ENCODE assay signal across 9 cellular contexts in genomic region chr7:23247602-23248335, GRCh38. TPM values are rescaled to one million over a fixed set of nuclear protein-coding genes. Genes with fewer than 3 reads are reported as not detected.
A peak's percentile ranks its signal among the peaks of the same experiment; 100 is the strongest.
DNase-seq lines count a peak whose midpoint lies in the region; ATAC-seq, FAIRE-seq and TF ChIP-seq lines count a peak whose summit lies in the region.
"Had no signal": no experiment of that assay in that cellular context is flagged by ENCODE, and none has a peak within 500 bp of the region (broad histone marks: within the 10 kb centered on the region; RNA-seq: fewer than 3 reads in every experiment).

No MANE protein-coding gene starts in this region.

- 41% methylated on average over 34 of the region's 53 CpGs for WGBS in K562 (ENCODE audit: insufficient coverage, low coverage, missing lambda C conversion rate)
- WGBS in suprapubic skin: 2% methylated on average over 48 of the region's 53 CpGs

- in situ Hi-C loops in K562 (cut with MboI): no loop called here

- intact Hi-C loops in K562 (cut with micrococcal nuclease): no loop called here
- intact Hi-C loops in left colon (cut with DNase I, micrococcal nuclease): no loop called here

- POLR2A ChIA-PET in K562 (lab: Yijun Ruan, JAX): interaction anchor here (1.0 to 1.1 kb wide), 2 partner anchors 23 to 45 kb away, joined by 3 read pairs; no protein-coding TSS in a partner anchor

- H3K79me2 ChIP-seq in K562 (ENCODE audit: control insufficient read depth, insufficient read depth, low read length): no peaks in the 10 kb centered on the region

- H3K27ac ChIP-seq in K562 (ENCODE audit: extremely low read depth, low read depth, low read length) (no peak overlapping the region), suprapubic skin (peak overlapping the region; percentile 93)

- FAIRE-seq in K562 (lab: Jason Lieb, UNC): no peak

- no peak overlapping the region for H3K4me2 ChIP-seq in K562 (ENCODE audit: insufficient read depth, low read length)

- no TSS peak for BruUV-seq in K562 (replicated peaks; lab: Mats Ljungman, UMichigan)

- H4K20me1 ChIP-seq in K562 (replicated peaks; ENCODE audit: control insufficient read depth, insufficient read depth, low read length): no peaks in the 10 kb centered on the region

- no peak for DNase-seq in K562 (ENCODE audit: extremely low read depth in 1 of 4, low spot score in 3 of 4)
- DNase-seq in left colon: peak; percentile 21 to 28
- no peak for DNase-seq in suprapubic skin (ENCODE audit: low spot score in 2 of 2)
- DNase-seq in NCI-H2081 (lab: John Stamatoyannopoulos, UW): no peak
- no peak for DNase-seq in A172 (ENCODE audit: low spot score)
- DNase-seq in stimulated activated naive CD4-positive, alpha-beta T cell treated with Interleukin-2 at 50 U/mL for 16 hours (lab: John Stamatoyannopoulos, UW): no peak
- DNase-seq in SW480 (ENCODE audit: low spot score): no peak

- TF ChIP-seq EP300 in K562 (IDR thresholded peaks at IDR 0.05; ENCODE audit: low read length) (no peak), suprapubic skin (IDR thresholded peaks at IDR 0.05) (no peak)

- no peaks in the 10 kb centered on the region for H3K9me1 ChIP-seq in K562 (ENCODE audit: control insufficient read depth, insufficient read depth, low read length)

- TF ChIP-seq CTCF in K562 (IDR thresholded peaks at IDR 0.05 in 2 of 3, conservative IDR thresholded peaks at IDR 0.05 in 1 of 3; ENCODE audit: insufficient read depth in 2 of 3, low read depth in 1 of 3, low read length in 3 of 3): no peak
- no peak for TF ChIP-seq CTCF in suprapubic skin (IDR thresholded peaks at IDR 0.05)

- H3K9ac ChIP-seq in K562 (ENCODE audit: insufficient read depth in 1 of 2, low read depth in 2 of 2, low read length in 2 of 2): peak overlapping the region in 1 of 2 experiments; percentile 68; a peak in 2 of 4 replicates

- CTCF ChIA-PET in K562 (lab: Yijun Ruan, JAX; ENCODE audit: low intra/inter-chr PET ratio): interaction anchor here (0.7 kb wide), 1 partner anchor 220 kb away, joined by 5 read pairs; no protein-coding TSS in a partner anchor

- H3K27me3 ChIP-seq in K562 (ENCODE audit: control insufficient read depth in 2 of 2, insufficient read depth in 2 of 2, low read length in 2 of 2) (peaks cover 0 to 10% of the 10 kb centered on the region in 2 experiments; a peak in 4 of 5 replicates), suprapubic skin (no peaks in the 10 kb centered on the region)

- H3K9me3 ChIP-seq in K562 (replicated peaks; ENCODE audit: control insufficient read depth, insufficient read depth, low read depth, low read length): no peaks in the 10 kb centered on the region
- no peaks in the 10 kb centered on the region for H3K9me3 ChIP-seq in suprapubic skin

- ATAC-seq in HG03432 (IDR thresholded peaks at IDR 0.05; ENCODE audit: unreplicated experiment) (peak; percentile 60), K562 (no peak), left colon (no peak)

- H3K4me1 ChIP-seq in K562 (replicated peaks in 1 of 2; ENCODE audit: control insufficient read depth in 2 of 2, insufficient read depth in 2 of 2, low read length in 2 of 2): peaks cover 2 to 10% of the 10 kb centered on the region in 2 experiments; a peak in 2 of 5 replicates
- H3K4me1 ChIP-seq in suprapubic skin: peaks cover 44% of the 10 kb centered on the region

- H2AFZ ChIP-seq in K562 (ENCODE audit: low read depth, low read length): peak overlapping the region; percentile 58

- TF ChIP-seq POLR2A in K562 (conservative IDR thresholded peaks at IDR 0.05) (no peak), suprapubic skin (IDR thresholded peaks at IDR 0.05) (no peak)

- no peak for TF ChIP-seq RAD21 in K562 (CRISPR knock-in tag; conservative IDR thresholded peaks at IDR 0.05 in 1 of 2, IDR thresholded peaks at IDR 0.05 in 1 of 2)

- H3K36me3 ChIP-seq in K562 (ENCODE audit: control insufficient read depth, insufficient read depth, low read length) (no peaks in the 10 kb centered on the region), suprapubic skin (peaks cover 6% of the 10 kb centered on the region)

- no peak overlapping the region for H3K4me3 ChIP-seq in K562
- H3K4me3 ChIP-seq in suprapubic skin: peak overlapping the region; percentile 65

TF ChIP-seq in K562, 482 proteins besides CTCF, POLR2A, EP300 and RAD21 (continues in another document):
- TF ChIP-seq MAFK (IDR thresholded peaks at IDR 0.05; ENCODE audit: low read length) (no peak), SPI1 (IDR thresholded peaks at IDR 0.05; ENCODE audit: borderline replicate concordance, low read depth, low read length) (peak; percentile 48; the same call in 1 of the 2 replicates), ZNF263 (CRISPR knock-in tag; IDR thresholded peaks at IDR 0.05; ENCODE audit: borderline replicate concordance) (no peak), ZBTB12 (CRISPR knock-in tag; IDR thresholded peaks at IDR 0.05) (no peak), BCOR (IDR thresholded peaks at IDR 0.05) (peak; percentile 11; the same call in 1 of the 2 replicates), DACH1 (IDR thresholded peaks at IDR 0.05; ENCODE audit: partially characterized antibody) (no peak), CHD4 (IDR thresholded peaks at IDR 0.05; ENCODE audit: insufficient read depth, insufficient replicate concordance, low read depth, low read length, poor library complexity, severe bottlenecking) (no peak), JUN (IDR thresholded peaks at IDR 0.05; ENCODE audit: borderline replicate concordance, low read depth, low read length) (no peak), JUN (CRISPR knock-in tag; IDR thresholded peaks at IDR 0.05; ENCODE audit: borderline replicate concordance) (no peak), ETV1 (tag; conservative IDR thresholded peaks at IDR 0.05; ENCODE audit: low read depth) (no peak), ELK3 (CRISPR knock-in tag; IDR thresholded peaks at IDR 0.05) (no peak), ZFP36 (IDR thresholded peaks at IDR 0.05; ENCODE audit: low read depth, low read length, partially characterized antibody) (peak; percentile 14)

RNA-seq across cellular contexts. Expression of gene GPNMB, which starts 1.2 kb away (rescaled TPM):
- total RNA-seq in K562 (2011; cell fraction: chromatin; rRNA removed; ENCODE audit: low replicate concordance): not detected in 2 replicates
- total RNA-seq in K562 (2011; cell fraction: nucleolus; rRNA removed): not detected in 2 replicates
- total RNA-seq in K562 (2011; cell fraction: nucleoplasm; rRNA removed): 0.51 TPM in 1 of 2 replicates, not detected in the other
- total RNA-seq in K562 (2014; rRNA removed) (0.24 and 0.64 TPM in 2 replicates), K562 (2014; rRNA removed; fragmentation: Illumina TruSeq; extraction: Trizol) (0.15 and 0.26 TPM in 2 replicates), K562 (2015; rRNA removed; fragmentation: Illumina TruSeq; extraction: Trizol) (0.18 and 0.41 TPM in 2 replicates), K562 (2021) (0.20 and 0.54 TPM in 2 replicates), left colon (10 to 100 TPM; 15.0 to 67.8 TPM), suprapubic skin (100 to 1,000 TPM; 276 to 553 (median 491) TPM)
- polyA plus RNA-seq in K562 (2011; rRNA removed) (0.03 and 0.35 TPM in 2 replicates), K562 (2014; fragmentation: Illumina TruSeq; extraction: Trizol) (0.33 and 0.80 TPM in 2 replicates), K562 (2014; fragmentation: Nextera tagmentation; extraction: Ambion mirVana) (under 1 TPM; 0.31 to 0.67 TPM), K562 (2014; rRNA removed) (0.11 and 0.72 TPM in 2 replicates)
- polyA plus RNA-seq in K562 (2011; cell fraction: cytosol; rRNA removed): 0.03 and 0.07 TPM in 2 replicates
- 0.10 and 0.23 TPM in 2 replicates for polyA plus RNA-seq in K562 (2011; cell fraction: nucleus; rRNA removed)
- polyA plus RNA-seq in K562 (2012): 0.18 and 0.22 TPM in 2 replicates
- not detected in 2 replicates for polyA minus RNA-seq in K562 (2011; rRNA and poly(A)+ RNA removed)
- not detected in 2 replicates for polyA minus RNA-seq in K562 (2011; cell fraction: cytosol; rRNA and poly(A)+ RNA removed)
- polyA minus RNA-seq in K562 (2011; cell fraction: nucleus; rRNA and poly(A)+ RNA removed): 0.40 TPM in 1 of 2 replicates, not detected in the other
- 333 and 346 TPM in 2 replicates for total RNA-seq in A172 (2014; rRNA removed; shearing (Covaris generic))
- polyA plus RNA-seq: neural cell had no signal

RNA-seq across cellular contexts. Expression of gene MALSU1, which starts 51.4 kb away (rescaled TPM):
- 28.7 and 47.3 TPM in 2 replicates for total RNA-seq in K562 (2011; cell fraction: chromatin; rRNA removed; ENCODE audit: low replicate concordance)
- 20.0 and 22.1 TPM in 2 replicates for total RNA-seq in K562 (2011; cell fraction: nucleolus; rRNA removed)
- 22.9 and 23.3 TPM in 2 replicates for total RNA-seq in K562 (2011; cell fraction: nucleoplasm; rRNA removed)
- 221 and 308 TPM in 2 replicates for total RNA-seq in K562 (2014; rRNA removed)
- total RNA-seq in K562 (2014; rRNA removed; fragmentation: Illumina TruSeq; extraction: Trizol): 81.2 and 83.4 TPM in 2 replicates
- 76.8 and 80.0 TPM in 2 replicates for total RNA-seq in K562 (2015; rRNA removed; fragmentation: Illumina TruSeq; extraction: Trizol)
- total RNA-seq in K562 (2021): 100 and 101 TPM in 2 replicates
- 70.6 and 93.3 TPM in 2 replicates for polyA plus RNA-seq in K562 (2011; rRNA removed)
- polyA plus RNA-seq in K562 (2011; cell fraction: cytosol; rRNA removed): 72.5 and 84.7 TPM in 2 replicates
- polyA plus RNA-seq in K562 (2011; cell fraction: nucleus; rRNA removed): 37.3 and 38.5 TPM in 2 replicates
- 38.9 and 109 TPM in 2 replicates for polyA plus RNA-seq in K562 (2012)
- 48.2 and 82.9 TPM in 2 replicates for polyA plus RNA-seq in K562 (2014; fragmentation: Illumina TruSeq; extraction: Trizol)
- 10 to 100 TPM; 12.3 to 14.4 TPM for polyA plus RNA-seq in K562 (2014; fragmentation: Nextera tagmentation; extraction: Ambion mirVana)
- 141 and 180 TPM in 2 replicates for polyA plus RNA-seq in K562 (2014; rRNA removed)
- polyA minus RNA-seq in K562 (2011; rRNA and poly(A)+ RNA removed): 82.0 and 88.4 TPM in 2 replicates
- polyA minus RNA-seq in K562 (2011; cell fraction: cytosol; rRNA and poly(A)+ RNA removed): 42.1 and 47.6 TPM in 2 replicates
- polyA minus RNA-seq in K562 (2011; cell fraction: nucleus; rRNA and poly(A)+ RNA removed): 24.0 and 39.0 TPM in 2 replicates
- total RNA-seq in left colon: 10 to 100 TPM; 32.3 to 35.1 TPM
- 10 to 100 TPM; 35.7 to 80.2 (median 41.7) TPM for total RNA-seq in suprapubic skin
- 123 and 135 TPM in 2 replicates for total RNA-seq in A172 (2014; rRNA removed; shearing (Covaris generic))

Comparison
In these comparisons a context has a peak if more than half of its experiments do, and no peak if none do; other contexts are left out.
1. DNase-seq: peak in left colon (2 of 2); none in K562 (0 of 4), suprapubic skin (0 of 2), NCI-H2081 (0 of 2), A172 (single experiment), stimulated activated naive CD4-positive, alpha-beta T cell treated with Interleukin-2 at 50 U/mL for 16 hours (single experiment) and SW480 (single experiment).
2. RNA of gene GPNMB, which starts 1.2 kb away (total RNA-seq): 276 to 553 TPM in suprapubic skin, 333 to 346 TPM in A172 and 15.0 to 67.8 TPM in left colon; 0.15 to 0.64 TPM in K562; every median in the first group is over 4 times any median in the second.